In the genomic region with DNA sequence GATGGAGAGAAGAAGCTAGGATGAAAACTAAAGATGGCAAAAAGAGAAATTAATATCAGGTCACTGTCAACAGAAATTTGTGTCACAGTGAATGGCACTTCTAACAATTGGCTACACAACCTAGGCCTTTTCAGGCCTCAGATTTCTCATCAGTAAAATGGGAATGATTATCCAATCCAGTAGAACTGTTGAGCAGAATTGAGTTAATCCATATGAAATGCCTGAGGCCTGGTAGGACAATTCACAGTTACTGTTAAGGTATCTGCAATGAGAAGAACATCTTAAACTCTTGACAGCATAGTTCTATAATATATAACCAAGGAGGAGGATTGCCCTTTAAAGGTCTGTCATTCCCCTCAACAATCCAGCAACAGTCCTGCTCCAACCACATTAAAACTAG, we compare ENCODE assay signal across 10 cellular contexts.
"Had no signal": no experiment of that assay in that cellular context is flagged by ENCODE, and none has a peak within 500 bp of the region (broad histone marks: within the 10 kb centered on the region; RNA-seq: fewer than 3 reads in every experiment).

No MANE protein-coding gene starts in this region.

- H3K27ac ChIP-seq: HL-60 had no signal

- H3K4me2 ChIP-seq: GM23338 had no signal

- ATAC-seq: GM23338, K562 had no signal

- FAIRE-seq: H1, H54, K562 had no signal

- DNase-seq: H9, HCEC 1CT, HFFc6, IMR-90, KG1 had no signal

- H3K4me3 ChIP-seq: GM23338, K562 had no signal
